ENCODE assay signal across 1 cellular context in genomic region chr7:107103369-107103768, GRCh38.
A peak's percentile ranks its signal among the peaks of the same experiment; 100 is the strongest.
TF ChIP-seq lines count a peak whose summit lies in the region.

No MANE protein-coding gene starts in this region.

TF ChIP-seq in K562, 482 proteins besides CTCF, POLR2A, EP300 and RAD21 (continued from another document and continues in another):
- TF ChIP-seq AFF1 (IDR thresholded peaks at IDR 0.05; ENCODE audit: low read depth in 1 of 2, partially characterized antibody in 2 of 2) (peak in 1 of 2 experiments; percentile 64), TBL1XR1 (IDR thresholded peaks at IDR 0.05; ENCODE audit: low read length in 2 of 2) (peak in 1 of 2 experiments; percentile 21; a peak in 1 of 4 replicates), SMAD4 (CRISPR knock-in tag; conservative IDR thresholded peaks at IDR 0.05) (peak; percentile 70), ETV5 (CRISPR knock-in tag; IDR thresholded peaks at IDR 0.05; ENCODE audit: low read depth) (0 out of 2 replicates have a peak, but pooled peaks have one; percentile 55), CHD1 (IDR thresholded peaks at IDR 0.05; ENCODE audit: low read length) (no peak), HMBOX1 (IDR thresholded peaks at IDR 0.05) (peak; percentile 90), ATF6 (CRISPR knock-in tag; IDR thresholded peaks at IDR 0.05) (no peak), SP1 (CRISPR knock-in tag; IDR thresholded peaks at IDR 0.05) (no peak), ETV1 (tag; conservative IDR thresholded peaks at IDR 0.05; ENCODE audit: low read depth) (peak; percentile 78), ZFP1 (CRISPR knock-in tag; IDR thresholded peaks at IDR 0.05) (no peak), ZBTB49 (CRISPR knock-in tag; IDR thresholded peaks at IDR 0.05; ENCODE audit: borderline replicate concordance) (no peak), JUND (IDR thresholded peaks at IDR 0.05; ENCODE audit: borderline replicate concordance, low read depth, low read length) (peak; percentile 54; the same call in 1 of the 2 replicates), JUND (tag; IDR thresholded peaks at IDR 0.05; ENCODE audit: borderline replicate concordance, low read depth, low read length) (no peak; the same call in 2 of the 3 replicates), BRF1 (IDR thresholded peaks at IDR 0.05; ENCODE audit: borderline replicate concordance, extremely low read depth, insufficient read length) (no peak), NRF1 (conservative IDR thresholded peaks at IDR 0.05 in 1 of 2, IDR thresholded peaks at IDR 0.05 in 1 of 2) (no peak), KLF6 (CRISPR knock-in tag; IDR thresholded peaks at IDR 0.05; ENCODE audit: borderline replicate concordance) (no peak), ZZZ3 (IDR thresholded peaks at IDR 0.05) (no peak), ZNF696 (CRISPR knock-in tag; conservative IDR thresholded peaks at IDR 0.05) (no peak), ZNF431 (CRISPR knock-in tag; IDR thresholded peaks at IDR 0.05) (no peak), MAFG (tag; conservative IDR thresholded peaks at IDR 0.05) (no peak), BDP1 (IDR thresholded peaks at IDR 0.05; ENCODE audit: insufficient read depth, insufficient read length) (no peak), FOXA3 (CRISPR knock-in tag; conservative IDR thresholded peaks at IDR 0.05 in 1 of 2, IDR thresholded peaks at IDR 0.05 in 1 of 2) (no peak), ZBTB1 (CRISPR knock-in tag; IDR thresholded peaks at IDR 0.05; ENCODE audit: borderline replicate concordance, low read depth) (0 out of 2 replicates have a peak, but pooled peaks have one; percentile 47), ZBTB40 (IDR thresholded peaks at IDR 0.05) (no peak), ZBTB40 (CRISPR knock-in tag; IDR thresholded peaks at IDR 0.05) (no peak), CTCFL (IDR thresholded peaks at IDR 0.05; ENCODE audit: borderline replicate concordance, insufficient read depth, low read depth, low read length, poor library complexity, severe bottlenecking) (no peak), FOXA1 (IDR thresholded peaks at IDR 0.05; ENCODE audit: borderline replicate concordance) (no peak), L3MBTL2 (IDR thresholded peaks at IDR 0.05) (no peak), TFAM (CRISPR knock-in tag; conservative IDR thresholded peaks at IDR 0.05) (no peak), EZH2 (IDR thresholded peaks at IDR 0.05; ENCODE audit: borderline replicate concordance, low read depth, low read length) (no peak), KDM2B (CRISPR knock-in tag; IDR thresholded peaks at IDR 0.05) (no peak), ZNF785 (CRISPR knock-in tag; IDR thresholded peaks at IDR 0.05) (no peak), PTTG1 (tag; IDR thresholded peaks at IDR 0.05; ENCODE audit: low read depth) (no peak), THAP12 (CRISPR knock-in tag; IDR thresholded peaks at IDR 0.05) (no peak)
